Comparison of ENCODE assay signal across 8 cellular contexts in the genomic region with DNA sequence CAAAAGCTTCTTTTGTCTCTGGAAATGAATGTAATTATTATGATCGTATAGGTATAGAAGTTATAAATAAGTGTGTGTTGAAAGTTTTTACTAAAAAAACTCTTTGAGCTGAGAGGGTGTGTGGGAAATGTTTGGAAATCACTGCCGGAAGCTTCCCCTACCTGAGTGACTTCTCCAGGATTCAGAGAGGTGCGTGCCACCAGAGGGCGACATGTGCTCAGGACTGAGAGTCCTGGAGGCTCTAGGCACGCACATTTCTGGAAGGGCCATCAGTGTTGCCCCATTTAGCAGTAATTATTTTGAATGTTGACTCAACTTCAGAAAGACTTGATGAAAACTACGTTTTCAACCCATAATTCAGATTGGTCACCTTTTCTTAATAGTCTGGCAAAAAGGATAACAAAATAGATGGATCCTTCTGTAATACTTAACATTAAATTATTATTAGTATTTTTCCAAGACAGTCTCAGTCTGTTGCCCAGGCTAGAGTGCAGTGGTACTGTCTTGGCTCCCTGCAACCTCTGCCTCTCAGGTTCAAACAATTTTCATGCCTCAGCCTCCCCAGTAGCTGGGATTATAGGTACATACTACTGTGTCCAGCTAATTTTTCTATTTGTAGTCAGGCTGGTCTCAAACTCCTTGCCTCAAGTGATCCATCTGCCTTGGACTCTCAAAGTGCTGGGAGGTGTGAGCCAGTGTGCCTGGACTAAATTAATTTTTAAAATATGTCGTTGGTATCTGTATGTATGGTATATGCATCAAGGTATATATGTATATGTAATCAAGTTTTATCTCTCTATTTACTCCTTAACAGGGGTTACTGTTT. TPM values are rescaled to one million over a fixed set of nuclear protein-coding genes. Genes with fewer than 3 reads are reported as not detected.
DNase-seq lines count a peak whose midpoint lies in the region; ATAC-seq and TF ChIP-seq lines count a peak whose summit lies in the region.

No MANE protein-coding gene starts in this region.

- no peaks in the 10 kb centered on the region for H3K36me3 Mint-ChIP-seq in activated T-cell treated with anti-CD3 and anti-CD28 coated beads, Interleukin-2, amount 50 U/mL, for 4 hours (ENCODE audit: insufficient read depth)

- H3K4me1 Mint-ChIP-seq in activated T-cell treated with anti-CD3 and anti-CD28 coated beads, Interleukin-2, amount 50 U/mL, for 4 hours (ENCODE audit: low read depth) = peaks cover 37% of the 10 kb centered on the region

- H3K79me2 ChIP-seq in osteoblast (ENCODE audit: insufficient read depth, low read length) = no peaks in the 10 kb centered on the region

- H3K27me3 Mint-ChIP-seq in activated T-cell treated with anti-CD3 and anti-CD28 coated beads, Interleukin-2, amount 50 U/mL, for 4 hours (ENCODE audit: low read depth) = no peaks in the 10 kb centered on the region

- peak; percentile 46 for ATAC-seq in GM21360 (IDR thresholded peaks at IDR 0.05; ENCODE audit: unreplicated experiment)
- ATAC-seq in activated T-cell treated with anti-CD3 and anti-CD28 coated beads, Interleukin-2, amount 50 U/mL, for 4 hours = peak; percentile 71 to 73

- H3K9me3 Mint-ChIP-seq in activated T-cell treated with anti-CD3 and anti-CD28 coated beads, Interleukin-2, amount 50 U/mL, for 4 hours = no peaks in the 10 kb centered on the region

- intact Hi-C loops in tibial artery (cut with DNase I; ENCODE audit: low total_unique reads) = loop anchor here (10.0 kb wide), 1 partner anchor 116 kb away; no protein-coding TSS in a partner anchor

- no peak overlapping the region for H3K4me3 ChIP-seq in fibroblast of pulmonary artery (replicated peaks; ENCODE audit: low read depth, low read length)
- no peak overlapping the region for H3K4me3 ChIP-seq in osteoblast (ENCODE audit: insufficient read depth, low read length)
- no peak overlapping the region for H3K4me3 ChIP-seq in tibial artery

- H3K9me3 ChIP-seq in osteoblast (ENCODE audit: low read depth, low read length) (no peaks in the 10 kb centered on the region), tibial artery (no peaks in the 10 kb centered on the region)

- no peaks in the 10 kb centered on the region for H4K20me1 ChIP-seq in osteoblast (ENCODE audit: insufficient read depth, low read length)

- peak; percentile 65 for DNase-seq in COLO829 (ENCODE audit: low spot score)
- peak; percentile 36 for DNase-seq in HuH-7.5 (ENCODE audit: low spot score)
- peak; percentile 64 for DNase-seq in OCI-M1 (lab: John Stamatoyannopoulos, UW)
- DNase-seq in activated T-cell treated with anti-CD3 and anti-CD28 coated beads, Interleukin-2, amount 50 U/mL, for 4 hours = peak; percentile 84
- DNase-seq in fibroblast of pulmonary artery (ENCODE audit: low read depth) = peak; percentile 72
- peak; percentile 84 for DNase-seq in osteoblast (ENCODE audit: insufficient read length, low spot score, missing footprints)
- DNase-seq in tibial artery = peak; percentile 74 to 77

- no peak overlapping the region for H3K4me2 ChIP-seq in osteoblast (ENCODE audit: insufficient read depth, low read length)

- H3K27ac ChIP-seq in osteoblast (ENCODE audit: low read depth, low read length) (no peak overlapping the region), tibial artery (no peak overlapping the region)

- H3K27me3 ChIP-seq in osteoblast (ENCODE audit: insufficient read depth, low read length) (peaks cover 6% of the 10 kb centered on the region), tibial artery (no peaks in the 10 kb centered on the region)

- no peaks in the 10 kb centered on the region for H3K4me1 ChIP-seq in osteoblast (ENCODE audit: insufficient read depth, low read length)
- H3K4me1 ChIP-seq in tibial artery = no peaks in the 10 kb centered on the region

- no peak overlapping the region for H2AFZ ChIP-seq in osteoblast (ENCODE audit: low read length)

- H3K36me3 ChIP-seq in osteoblast (ENCODE audit: insufficient read depth, low read length) = no peaks in the 10 kb centered on the region
- H3K36me3 ChIP-seq in tibial artery = no peaks in the 10 kb centered on the region

- peak; percentile 86 for TF ChIP-seq CTCF in fibroblast of pulmonary artery (IDR thresholded peaks at IDR 0.05; ENCODE audit: low read length, missing control alignments)
- TF ChIP-seq CTCF in osteoblast (IDR thresholded peaks at IDR 0.05; ENCODE audit: extremely low read depth, low read depth, low read length) = peak; percentile 89
- TF ChIP-seq CTCF in tibial artery (IDR thresholded peaks at IDR 0.05) = peak; percentile 55 to 60

- no peak overlapping the region for H3K4me3 Mint-ChIP-seq in activated T-cell treated with anti-CD3 and anti-CD28 coated beads, Interleukin-2, amount 50 U/mL, for 4 hours

RNA-seq across cellular contexts. Expression of a gene that starts 34.5 kb away (rescaled TPM):
- 10 to 100 TPM; 72.2 to 85.8 (median 75.3) TPM for total RNA-seq in activated T-cell treated with anti-CD3 and anti-CD28 coated beads, Interleukin-2, amount 50 U/mL, for 4 hours
- total RNA-seq in osteoblast = not detected in 2 replicates

Comparison
In these comparisons a context has a peak if more than half of its experiments do, and no peak if none do; other contexts are left out.
1. RNA of a gene that starts 34.5 kb away (total RNA-seq): 72.2 to 85.8 TPM in activated T-cell treated with anti-CD3 and anti-CD28 coated beads, Interleukin-2, amount 50 U/mL, for 4 hours; not detected in osteoblast; every median in the first group is over 10 times any median in the second.
2. Peak in every context shown above with its lines, with median percentiles within 50 percentile points of each other: DNase-seq and CTCF ChIP-seq.